21 cellular contexts compared by ENCODE assay signal in genomic region chr5:170078931-170079330, GRCh38. TPM values are rescaled to one million over a fixed set of nuclear protein-coding genes. Genes with fewer than 3 reads are reported as not detected.
A peak's percentile ranks its signal among the peaks of the same experiment; 100 is the strongest.
DNase-seq lines count a peak whose midpoint lies in the region; ATAC-seq and TF ChIP-seq lines count a peak whose summit lies in the region.
"Had no signal": no experiment of that assay in that cellular context is flagged by ENCODE, and none has a peak within 500 bp of the region (broad histone marks: within the 10 kb centered on the region; RNA-seq: fewer than 3 reads in every experiment).

No MANE protein-coding gene starts in this region.

- WGBS in endodermal cell (ENCODE audit: insufficient coverage in 1 of 2, insufficient read length in 1 of 2), 2 experiments = 83 to 90% methylated on average over 10 to 13 of the region's 13 CpGs

- H3K27ac Mint-ChIP-seq in activated naive CD4-positive, alpha-beta T cell treated with anti-CD3 and anti-CD28 coated beads, Interleukin-2, amount 50 U/mL, for 24 hours = peak overlapping the region; percentile 35
- H3K27ac Mint-ChIP-seq in activated naive CD4-positive, alpha-beta T cell treated with anti-CD3 and anti-CD28 coated beads, Interleukin-2, amount 10 ng/mL, durations not matched to agents 7 days and 5 days = no peak overlapping the region
- H3K27ac Mint-ChIP-seq in endodermal cell = no peak overlapping the region
- H3K27ac Mint-ChIP-seq in stimulated activated naive B cell treated with anti-CD40 and anti-IgM and Interleukin-4, amounts not matched to agents 10 μg/mL and 1 μg/mL and 100 μg/mL, for 72 hours = peak overlapping the region; percentile 32
- H3K27ac Mint-ChIP-seq: CD4-positive, CD25-positive, alpha-beta regulatory T cell; H9 had no signal

- TF ChIP-seq CTCF in coronary artery (IDR thresholded peaks at IDR 0.05) (no peak), endodermal cell (conservative IDR thresholded peaks at IDR 0.05) (no peak)

- ATAC-seq in stimulated activated naive B cell treated with anti-CD40 and anti-IgM and Interleukin-4, amounts not matched to agents 10 μg/mL and 1 μg/mL and 100 μg/mL, for 72 hours (replicated peaks) = no peak
- ATAC-seq: GM12878, HepG2 had no signal

- DNase-seq in activated naive CD4-positive, alpha-beta T cell treated with anti-CD3 and anti-CD28 coated beads, Interleukin-2, amount 10 ng/mL, durations not matched to agents 7 days and 5 days = no peak
- DNase-seq in coronary artery (ENCODE audit: low spot score) = peak; percentile 53
- peak; percentile 29 for DNase-seq in endodermal cell
- DNase-seq in stimulated activated naive B cell treated with anti-CD40 and anti-IgM and Interleukin-4, amounts not matched to agents 10 μg/mL and 1 μg/mL and 100 μg/mL, for 72 hours = no peak
- DNase-seq in NCI-H1105 treated with DMSO at 0.1 percent for 48 hours (lab: John Stamatoyannopoulos, UW) = no peak
- DNase-seq: ACHN; BE2C; C1 segment of cervical spinal cord; CD4-positive, CD25-positive, alpha-beta regulatory T cell; CD8-positive, alpha-beta memory T cell; COR-L47; DMS 273 treated with DMSO at 0.1 percent for 48 hours; DMS53; DND-41; EL; H9 had no signal

- H3K9me3 Mint-ChIP-seq in activated naive CD4-positive, alpha-beta T cell treated with anti-CD3 and anti-CD28 coated beads, Interleukin-2, amount 50 U/mL, for 24 hours = no peaks in the 10 kb centered on the region
- no peaks in the 10 kb centered on the region for H3K9me3 Mint-ChIP-seq in activated naive CD4-positive, alpha-beta T cell treated with anti-CD3 and anti-CD28 coated beads, Interleukin-2, amount 10 ng/mL, durations not matched to agents 7 days and 5 days
- no peaks in the 10 kb centered on the region for H3K9me3 Mint-ChIP-seq in endodermal cell
- no peaks in the 10 kb centered on the region for H3K9me3 Mint-ChIP-seq in stimulated activated naive B cell treated with anti-CD40 and anti-IgM and Interleukin-4, amounts not matched to agents 10 μg/mL and 1 μg/mL and 100 μg/mL, for 72 hours
- H3K9me3 Mint-ChIP-seq: H9 had no signal

- no peak overlapping the region for H3K9ac ChIP-seq in endodermal cell (ENCODE audit: extremely low read depth, low read length, poor library complexity, severe bottlenecking)

- no peaks in the 10 kb centered on the region for H3K27me3 Mint-ChIP-seq in activated naive CD4-positive, alpha-beta T cell treated with anti-CD3 and anti-CD28 coated beads, Interleukin-2, amount 50 U/mL, for 24 hours
- no peaks in the 10 kb centered on the region for H3K27me3 Mint-ChIP-seq in activated naive CD4-positive, alpha-beta T cell treated with anti-CD3 and anti-CD28 coated beads, Interleukin-2, amount 10 ng/mL, durations not matched to agents 7 days and 5 days
- H3K27me3 Mint-ChIP-seq in endodermal cell (ENCODE audit: insufficient read depth) = peaks cover 11% of the 10 kb centered on the region
- no peaks in the 10 kb centered on the region for H3K27me3 Mint-ChIP-seq in stimulated activated naive B cell treated with anti-CD40 and anti-IgM and Interleukin-4, amounts not matched to agents 10 μg/mL and 1 μg/mL and 100 μg/mL, for 72 hours
- H3K27me3 Mint-ChIP-seq: CD4-positive, CD25-positive, alpha-beta regulatory T cell; CD8-positive, alpha-beta memory T cell had no signal

- peaks cover 30% of the 10 kb centered on the region for H3K36me3 Mint-ChIP-seq in activated naive CD4-positive, alpha-beta T cell treated with anti-CD3 and anti-CD28 coated beads, Interleukin-2, amount 50 U/mL, for 24 hours
- peaks cover 82% of the 10 kb centered on the region for H3K36me3 Mint-ChIP-seq in activated naive CD4-positive, alpha-beta T cell treated with anti-CD3 and anti-CD28 coated beads, Interleukin-2, amount 10 ng/mL, durations not matched to agents 7 days and 5 days
- no peaks in the 10 kb centered on the region for H3K36me3 Mint-ChIP-seq in endodermal cell (ENCODE audit: low read depth)
- H3K36me3 Mint-ChIP-seq in stimulated activated naive B cell treated with anti-CD40 and anti-IgM and Interleukin-4, amounts not matched to agents 10 μg/mL and 1 μg/mL and 100 μg/mL, for 72 hours = peaks cover 77 to 83% of the 10 kb centered on the region in 2 donors

- H3K4me1 ChIP-seq in endodermal cell (ENCODE audit: control insufficient read depth, insufficient read depth, low read length) = no peaks in the 10 kb centered on the region
- H3K4me1 ChIP-seq: BE2C had no signal

- no peaks in the 10 kb centered on the region for H3K36me3 ChIP-seq in endodermal cell (ENCODE audit: control insufficient read depth, insufficient read depth, low read length)
- H3K36me3 ChIP-seq: BE2C had no signal

- H3K4me1 Mint-ChIP-seq in activated naive CD4-positive, alpha-beta T cell treated with anti-CD3 and anti-CD28 coated beads, Interleukin-2, amount 50 U/mL, for 24 hours = no peaks in the 10 kb centered on the region
- no peaks in the 10 kb centered on the region for H3K4me1 Mint-ChIP-seq in activated naive CD4-positive, alpha-beta T cell treated with anti-CD3 and anti-CD28 coated beads, Interleukin-2, amount 10 ng/mL, durations not matched to agents 7 days and 5 days
- no peaks in the 10 kb centered on the region for H3K4me1 Mint-ChIP-seq in endodermal cell
- H3K4me1 Mint-ChIP-seq in stimulated activated naive B cell treated with anti-CD40 and anti-IgM and Interleukin-4, amounts not matched to agents 10 μg/mL and 1 μg/mL and 100 μg/mL, for 72 hours = no peaks in the 10 kb centered on the region
- H3K4me1 Mint-ChIP-seq: CD4-positive, CD25-positive, alpha-beta regulatory T cell; CD8-positive, alpha-beta memory T cell had no signal

- no peaks in the 10 kb centered on the region for H3K27me3 ChIP-seq in endodermal cell (ENCODE audit: control insufficient read depth, insufficient read depth, low read length, poor library complexity, severe bottlenecking)
- H3K27me3 ChIP-seq: BE2C had no signal

- H3K4me3 ChIP-seq in coronary artery (no peak overlapping the region), endodermal cell (ENCODE audit: low read length) (no peak overlapping the region)
- H3K4me3 ChIP-seq: GM12878 had no signal

- no peak overlapping the region for H3K4me3 Mint-ChIP-seq in activated naive CD4-positive, alpha-beta T cell treated with anti-CD3 and anti-CD28 coated beads, Interleukin-2, amount 50 U/mL, for 24 hours
- no peak overlapping the region for H3K4me3 Mint-ChIP-seq in activated naive CD4-positive, alpha-beta T cell treated with anti-CD3 and anti-CD28 coated beads, Interleukin-2, amount 10 ng/mL, durations not matched to agents 7 days and 5 days
- no peak overlapping the region for H3K4me3 Mint-ChIP-seq in endodermal cell
- no peak overlapping the region for H3K4me3 Mint-ChIP-seq in stimulated activated naive B cell treated with anti-CD40 and anti-IgM and Interleukin-4, amounts not matched to agents 10 μg/mL and 1 μg/mL and 100 μg/mL, for 72 hours
- H3K4me3 Mint-ChIP-seq: CD4-positive, CD25-positive, alpha-beta regulatory T cell; CD8-positive, alpha-beta memory T cell; H9 had no signal

- no peak overlapping the region for H3K27ac ChIP-seq in coronary artery
- H3K27ac ChIP-seq in endodermal cell (ENCODE audit: low read depth, low read length) = no peak overlapping the region

- CTCF ChIA-PET in activated naive CD4-positive, alpha-beta T cell treated with anti-CD3 and anti-CD28 coated beads, Interleukin-2, amount 10 ng/mL, durations not matched to agents 7 days and 5 days (lab: Charles Lee) = no interaction called here

- H3K9me3 ChIP-seq in endodermal cell (ENCODE audit: control insufficient read depth, low read length) = no peaks in the 10 kb centered on the region
- H3K9me3 ChIP-seq: BE2C had no signal

RNA-seq across cellular contexts. Expression of gene FOXI1, which starts 26.8 kb away (rescaled TPM):
- 1 to 10 TPM in 1 of 2 donors, under 1 TPM in 1; 0.44 to 3.5 TPM for total RNA-seq in endodermal cell
- 0.18 TPM for polyA plus RNA-seq in endodermal cell (2013, experiment 1 of 2)
- 0.17 TPM for polyA plus RNA-seq in endodermal cell (2013, experiment 2 of 2)
- total RNA-seq: CD4-positive, CD25-positive, alpha-beta regulatory T cell; CD8-positive, alpha-beta memory T cell; G401; GM12878; H1; H9; HepG2 had no signal
- polyA plus RNA-seq: CD4-positive, CD25-positive, alpha-beta regulatory T cell; CD8-positive, alpha-beta memory T cell; GM12878; H1; HepG2 had no signal

Comparison
In these comparisons a context has a peak if more than half of its experiments do, and no peak if none do; other contexts are left out.
1. H3K27ac Mint-ChIP-seq: peak in activated naive CD4-positive, alpha-beta T cell treated with anti-CD3 and anti-CD28 coated beads, Interleukin-2, amount 50 U/mL, for 24 hours (single experiment) and stimulated activated naive B cell treated with anti-CD40 and anti-IgM and Interleukin-4, amounts not matched to agents 10 μg/mL and 1 μg/mL and 100 μg/mL, for 72 hours (single experiment); none in activated naive CD4-positive, alpha-beta T cell treated with anti-CD3 and anti-CD28 coated beads, Interleukin-2, amount 10 ng/mL, durations not matched to agents 7 days and 5 days (single experiment) and endodermal cell (single experiment).
2. DNase-seq: peak in coronary artery (single experiment) and endodermal cell (single experiment); none in activated naive CD4-positive, alpha-beta T cell treated with anti-CD3 and anti-CD28 coated beads, Interleukin-2, amount 10 ng/mL, durations not matched to agents 7 days and 5 days (single experiment), stimulated activated naive B cell treated with anti-CD40 and anti-IgM and Interleukin-4, amounts not matched to agents 10 μg/mL and 1 μg/mL and 100 μg/mL, for 72 hours (single experiment) and NCI-H1105 treated with DMSO at 0.1 percent for 48 hours (single experiment).